22 cellular contexts compared by ENCODE assay signal in the genomic region with DNA sequence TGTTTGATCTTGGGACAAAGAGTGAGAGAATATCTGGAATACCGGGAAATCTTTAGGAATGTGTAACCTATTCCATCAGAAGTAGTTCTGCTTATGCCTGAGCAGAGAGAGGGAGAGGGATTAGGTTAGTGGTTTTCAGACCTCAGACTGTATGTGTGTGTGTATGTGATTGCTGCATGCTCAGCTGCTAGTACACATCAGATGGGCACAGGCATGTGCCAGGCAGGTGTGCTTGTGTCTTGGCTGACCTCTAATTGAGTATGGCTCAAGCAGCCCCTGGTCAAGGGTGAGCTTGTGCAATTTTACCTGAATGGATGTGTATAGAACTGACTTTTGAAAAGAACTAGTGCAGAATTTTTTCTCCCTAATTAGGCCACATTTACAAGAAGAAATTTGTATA.
"Had no signal": no experiment of that assay in that cellular context is flagged by ENCODE, and none has a peak within 500 bp of the region (broad histone marks: within the 10 kb centered on the region; RNA-seq: fewer than 3 reads in every experiment).

No MANE protein-coding gene starts in this region.

- DNase-seq: islet precursor cell; left ventricle myocardium superior; lower lobe of right lung; mammary epithelial cell; mesenchymal stem cell; naive thymus-derived CD4-positive, alpha-beta T cell; ovary; right cardiac atrium; sigmoid colon; stimulated activated CD4-positive, alpha-beta T cell treated with anti-CD3 and anti-CD28 coated beads, Interleukin-1b, Interleukin-23, amount 100 ng/mL, for 48 hours; stimulated activated CD4-positive, alpha-beta T cell treated with anti-CD3 and anti-CD28 coated beads, Interleukin-2, amount 100 ng/mL, for 48 hours; stimulated activated CD4-positive, alpha-beta T cell treated with anti-CD3 and anti-CD28 coated beads, Interleukin-4, amount 100 ng/mL, for 4 hours; stimulated activated CD8-positive, alpha-beta memory T cell treated with anti-CD3 and anti-CD28 coated beads, Interleukin-4, amount 100 ng/mL, for 48 hours; stimulated activated naive CD4-positive, alpha-beta T cell treated with Interleukin-2 at 50 U/mL for 16 hours; stimulated activated naive CD8-positive, alpha-beta T cell treated with anti-CD3 and anti-CD28 coated beads, Interleukin-15, amount 100 ng/mL, for 72 hours; substantia nigra; uterus had no signal

- H3K27ac ChIP-seq: hepatocyte, lower lobe of right lung, ovary, sigmoid colon, tibial nerve, uterus had no signal

- H3K27me3 ChIP-seq: hepatocyte, ovary, sigmoid colon, tibial nerve, uterus had no signal

- H3K4me3 ChIP-seq: hepatocyte, lower lobe of right lung, ovary, sigmoid colon, smooth muscle cell, tibial nerve, uterus had no signal

- H3K9me3 ChIP-seq: lower lobe of right lung, ovary, sigmoid colon, tibial nerve, uterus had no signal

- ATAC-seq: left ventricle myocardium superior; lower lobe of right lung; naive thymus-derived CD4-positive, alpha-beta T cell; natural killer cell treated with Interleukin-12 subunit alpha and Interleukin-12 subunit beta and Interleukin-15 and Interleukin-18, amount 100 ng/mL, for 72 hours; right cardiac atrium; stimulated activated memory B cell treated with anti-CD40 and anti-IgM and Interleukin-4, amounts not matched to agents 10 μg/mL and 1 μg/mL and 100 μg/mL, for 72 hours; stimulated activated naive CD8-positive, alpha-beta T cell treated with anti-CD3 and anti-CD28 coated beads, Interleukin-15, amount 100 ng/mL, for 72 hours had no signal

- H3K36me3 ChIP-seq: lower lobe of right lung, ovary, sigmoid colon, tibial nerve, uterus had no signal

- H3K4me1 ChIP-seq: lower lobe of right lung, sigmoid colon, tibial nerve, uterus had no signal
